In the genomic region with DNA sequence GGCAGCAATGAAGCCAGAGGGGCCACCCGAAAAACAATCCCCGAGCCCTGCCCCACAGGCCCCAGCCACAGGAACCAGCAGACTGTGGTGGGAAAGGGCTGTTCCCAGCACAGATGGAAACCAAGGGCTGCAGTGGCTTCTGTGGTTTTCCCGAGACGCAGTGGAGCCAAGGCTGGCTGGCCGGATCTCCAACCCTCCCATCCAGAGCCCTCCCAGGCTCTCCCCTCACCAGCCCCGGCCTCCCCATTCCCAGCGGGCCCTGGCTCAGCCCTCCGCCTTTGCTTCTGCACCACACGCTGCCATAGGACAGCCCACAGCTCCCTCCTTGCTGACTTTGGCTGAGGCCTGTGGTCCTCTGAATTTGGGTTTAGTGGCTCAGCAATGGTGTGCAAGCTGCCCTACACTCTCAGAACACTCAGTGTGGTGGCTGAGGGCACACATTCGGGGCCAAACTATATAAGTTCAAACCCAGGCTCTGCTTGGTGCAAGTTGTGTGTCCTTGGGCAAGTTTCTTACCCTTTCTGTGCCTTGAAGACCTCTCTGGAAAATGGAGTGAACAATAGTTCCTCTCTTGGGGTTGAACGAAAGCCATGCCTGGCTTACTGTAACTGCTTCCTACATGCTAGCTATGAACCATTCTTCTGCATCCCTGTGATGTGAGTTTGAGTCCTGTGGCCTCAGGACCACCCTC, we compare ENCODE assay signal across 16 cellular contexts.
DNase-seq lines count a peak whose midpoint lies in the region; ATAC-seq and TF ChIP-seq lines count a peak whose summit lies in the region.
"Had no signal": no experiment of that assay in that cellular context is flagged by ENCODE, and none has a peak within 500 bp of the region (broad histone marks: within the 10 kb centered on the region; RNA-seq: fewer than 3 reads in every experiment).

No MANE protein-coding gene starts in this region.

- H2AK9ac ChIP-seq in IMR-90 (replicated peaks; ENCODE audit: low read depth, low read length, poor library complexity) = no peak overlapping the region

- H3K36me3 ChIP-seq in IMR-90 (ENCODE audit: control insufficient read depth, insufficient read depth, low read length) = peaks cover 12% of the 10 kb centered on the region
- no peaks in the 10 kb centered on the region for H3K36me3 ChIP-seq in spleen

- dilution Hi-C loops in IMR-90 (cut with HindIII; ENCODE audit: low sequenced_read_pairs, unreplicated experiment) = no loop called here

- H4K8ac ChIP-seq in IMR-90 (ENCODE audit: low read depth in 2 of 2, low read length in 2 of 2) = no peak overlapping the region

- 0 out of 2 replicates have a peak overlapping the region, but pooled peaks have one; percentile 11 for H3K14ac ChIP-seq in IMR-90 (replicated peaks; ENCODE audit: low read depth, low read length)

- intact Hi-C loops in IMR-90 (cut with micrococcal nuclease) (no loop called here), spleen (cut with DNase I; ENCODE audit: low total_unique reads) (no loop called here)

- CTCF ChIA-PET in IMR-90 (lab: Yijun Ruan, JAX) = no interaction called here

- no peak for TF ChIP-seq RAD21 in IMR-90 (IDR thresholded peaks at IDR 0.05; ENCODE audit: low read length)

- H3K9me3 ChIP-seq in IMR-90 (ENCODE audit: control insufficient read depth, insufficient read depth, low read length) (no peaks in the 10 kb centered on the region), spleen (no peaks in the 10 kb centered on the region)

- no peaks in the 10 kb centered on the region for H3K27me3 Mint-ChIP-seq in chondrocyte (ENCODE audit: low read depth)
- H3K27me3 Mint-ChIP-seq: activated CD4-positive, alpha-beta memory T cell treated with anti-CD3 and anti-CD28 coated beads, Interleukin-2, amount 10 ng/mL, durations not matched to agents 7 days and 5 days; activated T-helper 17 cell treated with anti-CD3 and anti-CD28 coated beads, Interleukin-2, amount 50 U/mL, for 72 hours had no signal

- H3K36me3 Mint-ChIP-seq in chondrocyte (ENCODE audit: low read depth) = peaks cover 4% of the 10 kb centered on the region

- H4K20me1 ChIP-seq in IMR-90 (ENCODE audit: insufficient read depth, low read length) = peaks cover 49% of the 10 kb centered on the region

- H2AFZ ChIP-seq in IMR-90 (replicated peaks; ENCODE audit: low read length, poor library complexity) = no peak overlapping the region

- no peak overlapping the region for H2BK20ac ChIP-seq in IMR-90 (ENCODE audit: low read depth, low read length)

- in situ Hi-C loops in IMR-90 (cut with MboI; ENCODE audit: low sequenced_read_pairs) = no loop called here

- no peak overlapping the region for H4K5ac ChIP-seq in IMR-90 (ENCODE audit: low read depth, low read length)

- peaks cover 43% of the 10 kb centered on the region for H3K4me1 Mint-ChIP-seq in chondrocyte (ENCODE audit: low read depth)
- H3K4me1 Mint-ChIP-seq: activated CD4-positive, alpha-beta memory T cell treated with anti-CD3 and anti-CD28 coated beads, Interleukin-2, amount 10 ng/mL, durations not matched to agents 7 days and 5 days; activated T-helper 17 cell treated with anti-CD3 and anti-CD28 coated beads, Interleukin-2, amount 50 U/mL, for 72 hours had no signal

- no TSS peak for BruUV-seq in IMR-90 (replicated peaks; lab: Mats Ljungman, UMichigan)

- TF ChIP-seq CTCF in IMR-90 (conservative IDR thresholded peaks at IDR 0.05; ENCODE audit: low read depth, low read length) (no peak), chondrocyte (IDR thresholded peaks at IDR 0.05) (no peak), spleen (IDR thresholded peaks at IDR 0.05 in 8 of 11, conservative IDR thresholded peaks at IDR 0.05 in 3 of 11) (no peak)

- no peak overlapping the region for H3K23ac ChIP-seq in IMR-90 (ENCODE audit: low read depth, low read length)

- H3K4me1 ChIP-seq in IMR-90 (ENCODE audit: control insufficient read depth, insufficient read depth, low read length) (peaks cover 5% of the 10 kb centered on the region), spleen (no peaks in the 10 kb centered on the region)

- H3K4me3 ChIP-seq in IMR-90 (ENCODE audit: insufficient read depth, low read depth, low read length) (no peak overlapping the region), spleen (no peak overlapping the region)
- H3K4me3 ChIP-seq: lung had no signal

- no peak overlapping the region for H3K4me3 Mint-ChIP-seq in chondrocyte (ENCODE audit: unreplicated experiment)
- H3K4me3 Mint-ChIP-seq: activated CD4-positive, alpha-beta memory T cell treated with anti-CD3 and anti-CD28 coated beads, Interleukin-2, amount 10 ng/mL, durations not matched to agents 7 days and 5 days; activated T-helper 17 cell treated with anti-CD3 and anti-CD28 coated beads, Interleukin-2, amount 50 U/mL, for 72 hours had no signal

- H3K56ac ChIP-seq in IMR-90 (ENCODE audit: extremely low read depth, insufficient read depth, low read length) = no peak overlapping the region

- no peak for TF ChIP-seq POLR2A in IMR-90 (IDR thresholded peaks at IDR 0.05; ENCODE audit: low read depth, low read length)
- no peak for TF ChIP-seq POLR2A in spleen (IDR thresholded peaks at IDR 0.05)
- TF ChIP-seq POLR2A in erythroblast (IDR thresholded peaks at IDR 0.05; ENCODE audit: low read length) = no peak

- no peak overlapping the region for H2BK120ac ChIP-seq in IMR-90 (ENCODE audit: low read depth, low read length)

- H3K4ac ChIP-seq in IMR-90 (ENCODE audit: low read depth, low read length) = no peak overlapping the region

- H2BK5ac ChIP-seq in IMR-90 (ENCODE audit: low read depth, low read length, poor library complexity, severe bottlenecking) = no peak overlapping the region

- H2BK15ac ChIP-seq in IMR-90 (ENCODE audit: low read depth, low read length) = no peak overlapping the region

- H2AK5ac ChIP-seq in IMR-90 (ENCODE audit: low read depth, low read length) = no peak overlapping the region

- peaks cover 37 to 87% of the 10 kb centered on the region in 2 experiments for H3K79me1 ChIP-seq in IMR-90 (ENCODE audit: low read depth in 1 of 2, low read length in 2 of 2)

- no peak overlapping the region for H3K27ac ChIP-seq in IMR-90 (ENCODE audit: insufficient read depth, low read length)
- H3K27ac ChIP-seq in layer of hippocampus (ENCODE audit: low read depth, low read length) = peak overlapping the region; percentile 55
- H3K27ac ChIP-seq in spleen = no peak overlapping the region

- H3K4me2 ChIP-seq in IMR-90 (ENCODE audit: low read depth, low read length) = no peak overlapping the region

- no peak overlapping the region for H4K91ac ChIP-seq in IMR-90 (ENCODE audit: insufficient read depth, low read depth, low read length)

- H3K27me3 ChIP-seq in IMR-90 (ENCODE audit: control insufficient read depth, insufficient read depth, low read length) (no peaks in the 10 kb centered on the region), layer of hippocampus (ENCODE audit: control insufficient read depth, insufficient read depth, low read length) (no peaks in the 10 kb centered on the region), spleen (replicated peaks in 1 of 7) (no peaks in the 10 kb centered on the region)

- H3K27ac Mint-ChIP-seq in chondrocyte (ENCODE audit: unreplicated experiment) = peak overlapping the region; percentile 30
- H3K27ac Mint-ChIP-seq: activated CD4-positive, alpha-beta memory T cell treated with anti-CD3 and anti-CD28 coated beads, Interleukin-2, amount 10 ng/mL, durations not matched to agents 7 days and 5 days; activated T-helper 17 cell treated with anti-CD3 and anti-CD28 coated beads, Interleukin-2, amount 50 U/mL, for 72 hours had no signal

- no peak overlapping the region for H3K18ac ChIP-seq in IMR-90 (ENCODE audit: low read depth, low read length)

- POLR2A ChIA-PET in IMR-90 (lab: Charles Lee; ENCODE audit: unreplicated experiment) = no interaction called here

- H3K9ac ChIP-seq in IMR-90 (ENCODE audit: low read depth, low read length) = no peak overlapping the region

- H3K9me3 Mint-ChIP-seq in chondrocyte (ENCODE audit: low read depth) = no peaks in the 10 kb centered on the region
- H3K9me3 Mint-ChIP-seq: activated CD4-positive, alpha-beta memory T cell treated with anti-CD3 and anti-CD28 coated beads, Interleukin-2, amount 10 ng/mL, durations not matched to agents 7 days and 5 days; activated T-helper 17 cell treated with anti-CD3 and anti-CD28 coated beads, Interleukin-2, amount 50 U/mL, for 72 hours had no signal

- peaks cover 39% of the 10 kb centered on the region; the same call in 1 of the 2 replicates for H3K9me1 ChIP-seq in IMR-90 (ENCODE audit: insufficient read depth, low read length)

- 100% methylated on average over 2 of the region's 11 CpGs; no CpG with 5 or more reads in 1 of the 2 experiments for WGBS in IMR-90 (ENCODE audit: extremely low coverage in 2 of 2, insufficient read length in 1 of 2), 2 experiments
- 54 to 86% (median 58%) methylated on average over 4 to 11 of the region's 11 CpGs for WGBS in spleen, 5 donors

- no peak for ATAC-seq in IMR-90 (ENCODE audit: low read depth)
- no peak for ATAC-seq in HG02642 (IDR thresholded peaks at IDR 0.05; ENCODE audit: poor library complexity, unreplicated experiment)
- no peak for ATAC-seq in GM21619 (IDR thresholded peaks at IDR 0.05; ENCODE audit: unreplicated experiment)
- ATAC-seq: activated T-helper 17 cell treated with anti-CD3 and anti-CD28 coated beads, Interleukin-2, amount 50 U/mL, for 72 hours had no signal

- DNase-seq in IMR-90 (no peak), chondrocyte (ENCODE audit: low spot score) (peak; percentile 59), spleen (peak; percentile 65), NCI-H2081 treated with DMSO at 0.1 percent for 48 hours (lab: John Stamatoyannopoulos, UW) (no peak), erythroblast (lab: John Stamatoyannopoulos, UW) (no peak)
- DNase-seq: activated CD4-positive, alpha-beta memory T cell treated with anti-CD3 and anti-CD28 coated beads, Interleukin-2, amount 10 ng/mL, durations not matched to agents 7 days and 5 days; hippocampal formation; NCI-H187 treated with DMSO at 0.1 percent for 48 hours; NCI-H69; occipital lobe; stimulated activated CD8-positive, alpha-beta memory T cell treated with anti-CD3 and anti-CD28 coated beads, Interleukin-4, amount 100 ng/mL, for 48 hours had no signal

TF ChIP-seq in IMR-90, 13 proteins besides CTCF, POLR2A, EP300 and RAD21 (continues in another document):
- TF ChIP-seq MAZ (IDR thresholded peaks at IDR 0.05; ENCODE audit: borderline replicate concordance, low read depth, low read length) = no peak
- no peak for TF ChIP-seq NFE2L2 (IDR thresholded peaks at IDR 0.05; ENCODE audit: low read depth, low read length)
- no peak for TF ChIP-seq BHLHE40 (IDR thresholded peaks at IDR 0.05; ENCODE audit: low read depth, low read length)
- no peak for TF ChIP-seq MXI1 (IDR thresholded peaks at IDR 0.05; ENCODE audit: borderline replicate concordance, low read depth, low read length)
- no peak for TF ChIP-seq CHD1 (IDR thresholded peaks at IDR 0.05; ENCODE audit: low read depth, low read length)
- no peak for TF ChIP-seq SMC3 (IDR thresholded peaks at IDR 0.05; ENCODE audit: low read depth, low read length)

Comparison
In these comparisons a context has a peak if more than half of its experiments do, and no peak if none do; other contexts are left out.
1. DNase-seq: peak in chondrocyte (single experiment) and spleen (single experiment); none in IMR-90 (single experiment), NCI-H2081 treated with DMSO at 0.1 percent for 48 hours (single experiment) and erythroblast (0 of 2).